12 cellular contexts compared by ENCODE assay signal in genomic region chr20:62357681-62358080, GRCh38. TPM values are rescaled to one million over a fixed set of nuclear protein-coding genes. Genes with fewer than 3 reads are reported as not detected.
DNase-seq lines count a peak whose midpoint lies in the region; ATAC-seq and TF ChIP-seq lines count a peak whose summit lies in the region.
"Had no signal": no experiment of that assay in that cellular context is flagged by ENCODE, and none has a peak within 500 bp of the region (broad histone marks: within the 10 kb centered on the region; RNA-seq: fewer than 3 reads in every experiment).

No MANE protein-coding gene starts in this region.

- TF ChIP-seq RAD21 in HCT116 (IDR thresholded peaks at IDR 0.05; ENCODE audit: low read depth): no peak

- H3K27ac ChIP-seq in HCT116 (ENCODE audit: low read depth, low read length): peak overlapping the region; percentile 91
- peak overlapping the region; percentile 67 for H3K27ac ChIP-seq in colonic mucosa
- peak overlapping the region; percentile 81 to 84 for H3K27ac ChIP-seq in left lung
- H3K27ac ChIP-seq in testis: peak overlapping the region; percentile 66 to 80

- peak overlapping the region; percentile 55 for H3K9ac ChIP-seq in HCT116 (ENCODE audit: low read length)
- peak overlapping the region; percentile 24 to 32 for H3K9ac ChIP-seq in colonic mucosa (ENCODE audit: low read depth in 2 of 2, low read length in 2 of 2)

- H3K9me3 ChIP-seq in HCT116 (ENCODE audit: control insufficient read depth in 1 of 2, insufficient read depth in 1 of 2, low read depth in 1 of 2, low read length in 2 of 2) (no peaks in the 10 kb centered on the region), colonic mucosa (no peaks in the 10 kb centered on the region), left lung (no peaks in the 10 kb centered on the region), testis (no peaks in the 10 kb centered on the region)

- no peak overlapping the region for H3K4me3 Mint-ChIP-seq in activated T-helper 17 cell treated with anti-CD3 and anti-CD28 coated beads, Interleukin-2, amount 50 U/mL, for 72 hours
- H3K4me3 Mint-ChIP-seq: activated CD4-positive, alpha-beta T cell treated with anti-CD3 and anti-CD28 coated beads for 36 hours; CD8-positive, alpha-beta T cell; central memory CD8-positive, alpha-beta T cell; HFFc6 had no signal

- H3K36me3 ChIP-seq in HCT116 (ENCODE audit: control insufficient read depth in 1 of 2, insufficient read depth in 2 of 2, low read length in 2 of 2): peaks cover 0 to 7% of the 10 kb centered on the region in 2 experiments; a peak in 2 of 4 replicates
- no peaks in the 10 kb centered on the region for H3K36me3 ChIP-seq in colonic mucosa
- H3K36me3 ChIP-seq in left lung: peaks cover 0 to 15% of the 10 kb centered on the region in 2 donors
- no peaks in the 10 kb centered on the region for H3K36me3 ChIP-seq in testis (ENCODE audit: low read depth, missing control alignments)
- H3K36me3 ChIP-seq in H7 (replicated peaks; ENCODE audit: control insufficient read depth, insufficient read depth, low read length): peaks cover 3% of the 10 kb centered on the region

- intact Hi-C loops in HCT116 (cut with micrococcal nuclease): no loop called here
- intact Hi-C loops in colonic mucosa (cut with DNase I): no loop called here
- intact Hi-C loops in left lung (cut with DNase I): no loop called here
- intact Hi-C loops in testis (cut with DNase I; ENCODE audit: low total_unique reads): no loop called here

- H3K4me1 Mint-ChIP-seq in activated T-helper 17 cell treated with anti-CD3 and anti-CD28 coated beads, Interleukin-2, amount 50 U/mL, for 72 hours: no peaks in the 10 kb centered on the region
- H3K4me1 Mint-ChIP-seq: activated CD4-positive, alpha-beta T cell treated with anti-CD3 and anti-CD28 coated beads for 36 hours; central memory CD8-positive, alpha-beta T cell had no signal

- WGBS in testis, 2 donors: 59 to 72% methylated on average over 3 to 7 of the region's 7 CpGs

- H3K4me2 ChIP-seq in HCT116 (ENCODE audit: low read length): peak overlapping the region; percentile 60

- H3K36me3 Mint-ChIP-seq in activated T-helper 17 cell treated with anti-CD3 and anti-CD28 coated beads, Interleukin-2, amount 50 U/mL, for 72 hours (ENCODE audit: low read depth): no peaks in the 10 kb centered on the region
- H3K36me3 Mint-ChIP-seq: CD8-positive, alpha-beta T cell had no signal

- POLR2A ChIA-PET in HCT116 (lab: Charles Lee): no interaction called here

- ATAC-seq in HCT116: no peak
- ATAC-seq in left lung: no peak
- ATAC-seq in HG03108 (IDR thresholded peaks at IDR 0.05; ENCODE audit: unreplicated experiment): no peak
- ATAC-seq in activated T-helper 17 cell treated with anti-CD3 and anti-CD28 coated beads, Interleukin-2, amount 50 U/mL, for 72 hours (replicated peaks): no peak
- ATAC-seq: activated CD4-positive, alpha-beta T cell treated with anti-CD3 and anti-CD28 coated beads for 36 hours; CD8-positive, alpha-beta T cell had no signal

- H3K27me3 ChIP-seq in HCT116 (ENCODE audit: insufficient read depth, low read length) (no peaks in the 10 kb centered on the region), colonic mucosa (no peaks in the 10 kb centered on the region), left lung (peaks cover 0 to 15% of the 10 kb centered on the region in 2 donors), testis (no peaks in the 10 kb centered on the region), H7 (ENCODE audit: control insufficient read depth, insufficient read depth, low read length) (no peaks in the 10 kb centered on the region)

- H3K4me1 ChIP-seq in HCT116 (ENCODE audit: control insufficient read depth in 1 of 2, insufficient read depth in 2 of 2, low read length in 2 of 2) (peaks cover 65 to 89% of the 10 kb centered on the region in 2 experiments), colonic mucosa (no peaks in the 10 kb centered on the region), left lung (peaks cover 42 to 86% of the 10 kb centered on the region in 2 donors), testis (peaks cover 52% of the 10 kb centered on the region)

- no peaks in the 10 kb centered on the region for H4K20me1 ChIP-seq in HCT116 (ENCODE audit: insufficient read depth)

- H3K4me3 ChIP-seq in HCT116 (replicated peaks in 1 of 2; ENCODE audit: low read depth in 1 of 2, low read length in 2 of 2) (no peak overlapping the region), colonic mucosa (no peak overlapping the region), left lung (peak overlapping the region in 1 of 2 donors; percentile 13), testis (no peak overlapping the region), H7 (ENCODE audit: insufficient read depth, low read depth, low read length) (no peak overlapping the region)

- H3K27me3 Mint-ChIP-seq in activated T-helper 17 cell treated with anti-CD3 and anti-CD28 coated beads, Interleukin-2, amount 50 U/mL, for 72 hours: no peaks in the 10 kb centered on the region
- H3K27me3 Mint-ChIP-seq: central memory CD8-positive, alpha-beta T cell had no signal

- CTCF ChIA-PET in HCT116 (lab: Charles Lee): no interaction called here

- no peak overlapping the region for H3K27ac Mint-ChIP-seq in activated T-helper 17 cell treated with anti-CD3 and anti-CD28 coated beads, Interleukin-2, amount 50 U/mL, for 72 hours
- H3K27ac Mint-ChIP-seq: activated CD4-positive, alpha-beta T cell treated with anti-CD3 and anti-CD28 coated beads for 36 hours; CD8-positive, alpha-beta T cell; HFFc6 had no signal

- H3K9me3 Mint-ChIP-seq in activated T-helper 17 cell treated with anti-CD3 and anti-CD28 coated beads, Interleukin-2, amount 50 U/mL, for 72 hours: no peaks in the 10 kb centered on the region
- H3K9me3 Mint-ChIP-seq: CD8-positive, alpha-beta T cell; central memory CD8-positive, alpha-beta T cell; HFFc6 had no signal

- no peak overlapping the region for H2AFZ ChIP-seq in HCT116 (ENCODE audit: low read depth, low read length, poor library complexity, severe bottlenecking)

- TF ChIP-seq POLR2A in HCT116 (IDR thresholded peaks at IDR 0.05; ENCODE audit: borderline replicate concordance, extremely low read depth, insufficient read depth, insufficient read length) (no peak), testis (IDR thresholded peaks at IDR 0.05) (no peak)

- no peaks in the 10 kb centered on the region for H3K9me2 ChIP-seq in HCT116 (ENCODE audit: insufficient read depth)

- RAD21 ChIA-PET in HCT116 (lab: Charles Lee; ENCODE audit: low non-redundant PET in 1 of 2, low total read pairs in 2 of 2, uncharacterized antibody in 2 of 2, unreplicated experiment in 2 of 2): no interaction called here

- no peak for TF ChIP-seq CTCF in HCT116 (IDR thresholded peaks at IDR 0.05 in 2 of 3, conservative IDR thresholded peaks at IDR 0.05 in 1 of 3; ENCODE audit: borderline replicate concordance in 1 of 3, insufficient read depth in 1 of 3, low read depth in 2 of 3, low read length in 2 of 3)
- TF ChIP-seq CTCF in colonic mucosa (IDR thresholded peaks at IDR 0.05): no peak
- no peak for TF ChIP-seq CTCF in left lung (IDR thresholded peaks at IDR 0.05)
- no peak for TF ChIP-seq CTCF in testis (IDR thresholded peaks at IDR 0.05)

- peaks cover 94% of the 10 kb centered on the region for H3K79me2 ChIP-seq in HCT116 (ENCODE audit: insufficient read depth, low read length)

- DNase-seq in HCT116 (ENCODE audit: low read depth, low spot score): no peak
- no peak for DNase-seq in colonic mucosa
- peak in 1 of 2 donors; percentile 41 for DNase-seq in left lung
- no peak for DNase-seq in testis
- no peak for DNase-seq in H7
- no peak for DNase-seq in NCI-H2029 (lab: John Stamatoyannopoulos, UW)
- DNase-seq: activated CD4-positive, alpha-beta T cell treated with anti-CD3 and anti-CD28 coated beads for 36 hours; CD8-positive, alpha-beta T cell; HFFc6 had no signal

- BruUV-seq in HCT116 (replicated peaks; lab: Mats Ljungman, UMichigan): no TSS peak

TF ChIP-seq in HCT116, 20 proteins besides CTCF, POLR2A, EP300 and RAD21 (continues in another document):
- TF ChIP-seq SRF (IDR thresholded peaks at IDR 0.05; ENCODE audit: low read depth) (no peak), TCF7L2 (IDR thresholded peaks at IDR 0.05; ENCODE audit: borderline replicate concordance, extremely low read depth, insufficient read depth, insufficient read length) (no peak), ATF3 (IDR thresholded peaks at IDR 0.05) (no peak)

RNA-seq across cellular contexts. Expression of gene LAMA5, which starts 9.4 kb away (rescaled TPM):
- total RNA-seq in HCT116 (2021; ENCODE audit: unreplicated experiment): 321 TPM
- 190 and 217 TPM in 2 replicates for polyA plus RNA-seq in HCT116 (2012)
- 10 to 100 TPM; 32.5 to 35.5 TPM for total RNA-seq in colonic mucosa
- total RNA-seq in left lung: 100 to 1,000 TPM; 222 to 267 TPM
- 100 to 1,000 TPM; 121 to 144 TPM for total RNA-seq in testis
- polyA plus RNA-seq in testis (ENCODE audit: insufficient read depth, low read depth, low replicate concordance): 33.2 TPM
- 61.0 and 90.8 TPM in 2 replicates for total RNA-seq in H7 (2014; rRNA removed; shearing (Covaris generic))
- total RNA-seq in activated T-helper 17 cell treated with anti-CD3 and anti-CD28 coated beads, Interleukin-2, amount 50 U/mL, for 72 hours: under 1 TPM; 0.29 to 0.39 TPM

RNA-seq across cellular contexts. Expression of gene RPS21, which starts 29.2 kb away (rescaled TPM):
- total RNA-seq in HCT116 (2021; ENCODE audit: unreplicated experiment): 2,488 TPM
- 5,598 and 10,032 TPM in 2 replicates for polyA plus RNA-seq in HCT116 (2012)
- total RNA-seq in colonic mucosa: 1,000 to 10,000 TPM; 1,359 to 1,579 TPM
- 1,000 to 10,000 TPM; 1,004 to 1,135 TPM for total RNA-seq in left lung
- 1,000 to 10,000 TPM in 1 of 2 donors, 100 to 1,000 TPM in 1; 548 to 1,387 TPM for total RNA-seq in testis
- polyA plus RNA-seq in testis (ENCODE audit: insufficient read depth, low read depth, low replicate concordance): 1,052 TPM
- 877 and 1,118 TPM in 2 replicates for total RNA-seq in H7 (2014; rRNA removed; shearing (Covaris generic))
- 1,000 to 10,000 TPM; 2,323 to 2,749 TPM for total RNA-seq in activated T-helper 17 cell treated with anti-CD3 and anti-CD28 coated beads, Interleukin-2, amount 50 U/mL, for 72 hours

RNA-seq across cellular contexts. Expression of gene CABLES2, which starts 49.4 kb away (rescaled TPM):
- total RNA-seq in HCT116 (2021; ENCODE audit: unreplicated experiment): 8.9 TPM
- 8.1 and 9.5 TPM in 2 replicates for polyA plus RNA-seq in HCT116 (2012)
- total RNA-seq in colonic mucosa: 10 to 100 TPM in 1 of 2 donors, 1 to 10 TPM in 1; 7.8 to 10.5 TPM
- total RNA-seq in left lung: 1 to 10 TPM; 4.1 to 6.3 TPM
- total RNA-seq in testis: 10 to 100 TPM; 51.0 to 58.6 TPM
- 83.0 TPM for polyA plus RNA-seq in testis (ENCODE audit: insufficient read depth, low read depth, low replicate concordance)
- 7.7 and 8.3 TPM in 2 replicates for total RNA-seq in H7 (2014; rRNA removed; shearing (Covaris generic))
- total RNA-seq in activated T-helper 17 cell treated with anti-CD3 and anti-CD28 coated beads, Interleukin-2, amount 50 U/mL, for 72 hours: 1 to 10 TPM; 6.8 to 6.9 TPM

RNA-seq across cellular contexts. Expression of gene ADRM1, which starts 54.9 kb away (rescaled TPM):
- 158 TPM for total RNA-seq in HCT116 (2021; ENCODE audit: unreplicated experiment)
- polyA plus RNA-seq in HCT116 (2012): 196 and 200 TPM in 2 replicates
- 100 to 1,000 TPM in 1 of 2 donors, 10 to 100 TPM in 1; 70.5 to 109 TPM for total RNA-seq in colonic mucosa
- total RNA-seq in left lung: 10 to 100 TPM; 60.1 to 96.9 TPM
- total RNA-seq in testis: 100 to 1,000 TPM; 283 to 286 TPM
- polyA plus RNA-seq in testis (ENCODE audit: insufficient read depth, low read depth, low replicate concordance): 191 TPM
- 224 and 290 TPM in 2 replicates for total RNA-seq in H7 (2014; rRNA removed; shearing (Covaris generic))
- total RNA-seq in activated T-helper 17 cell treated with anti-CD3 and anti-CD28 coated beads, Interleukin-2, amount 50 U/mL, for 72 hours: 100 to 1,000 TPM in 1 of 2 donors, 10 to 100 TPM in 1; 67.3 to 132 TPM

Comparison
In these comparisons a context has a peak if more than half of its experiments do, and no peak if none do; other contexts are left out.
1. RNA of gene LAMA5, which starts 9.4 kb away (total RNA-seq): 321 TPM in HCT116 (single experiment), 222 to 267 TPM in left lung, 121 to 144 TPM in testis, 61.0 to 90.8 TPM in H7 and 32.5 to 35.5 TPM in colonic mucosa; 0.29 to 0.39 TPM in activated T-helper 17 cell treated with anti-CD3 and anti-CD28 coated beads, Interleukin-2, amount 50 U/mL, for 72 hours; every median in the first group is over 10 times any median in the second.
2. Peak in every context shown above with its lines, with median percentiles within 50 percentile points of each other: H3K27ac ChIP-seq.